8 cellular contexts compared by ENCODE assay signal in genomic region chr6:3026811-3027626, GRCh38. TPM values are rescaled to one million over a fixed set of nuclear protein-coding genes. Genes with fewer than 3 reads are reported as not detected.
DNase-seq lines count a peak whose midpoint lies in the region; ATAC-seq lines count a peak whose summit lies in the region.

No MANE protein-coding gene starts in this region.

- peak; percentile 24 for DNase-seq in stimulated activated CD4-positive, alpha-beta T cell treated with anti-CD3 and anti-CD28 coated beads, Interleukin-4, amount 100 ng/mL, for 24 hours
- no peak for DNase-seq in stimulated activated CD4-positive, alpha-beta T cell treated with anti-CD3 and anti-CD28 coated beads, Interleukin-2, amount 100 ng/mL, for 48 hours
- DNase-seq in activated CD4-positive, alpha-beta T cell treated with anti-CD3 and anti-CD28 coated beads for 36 hours: peak; percentile 56
- DNase-seq in medulla oblongata (ENCODE audit: extremely low spot score) (peak; percentile 75), EL (no peak), UCSD-AML1 (lab: John Stamatoyannopoulos, UW; ENCODE audit: unreplicated experiment) (no peak), NCI-H2107 treated with DMSO at 0.1 percent for 48 hours (lab: John Stamatoyannopoulos, UW; ENCODE audit: unreplicated experiment) (no peak)

- POLR2A ChIA-PET in activated CD4-positive, alpha-beta T cell treated with anti-CD3 and anti-CD28 coated beads for 36 hours (lab: Charles Lee): interaction anchor here (0.6 to 1.0 kb wide), 3 partner anchors 26 to 87 kb away, joined by 3 to 4 read pairs (median 3); no protein-coding TSS in a partner anchor

- H3K9me3 Mint-ChIP-seq in activated CD4-positive, alpha-beta T cell treated with anti-CD3 and anti-CD28 coated beads for 36 hours (ENCODE audit: low read depth): peaks cover 3% of the 10 kb centered on the region

- CTCF ChIA-PET in activated CD4-positive, alpha-beta T cell treated with anti-CD3 and anti-CD28 coated beads for 36 hours (lab: Charles Lee): interaction anchor here (0.9 to 2.6 kb wide), 9 partner anchors 11 to 277 kb away, joined by 3 to 10 read pairs (median 3); no protein-coding TSS in a partner anchor

- intact Hi-C loops in activated CD4-positive, alpha-beta T cell treated with anti-CD3 and anti-CD28 coated beads for 36 hours (cut with DNase I, micrococcal nuclease): loop anchor here in 1 of 2 experiments (1.0 kb wide), 1 partner anchor 25 kb away; no protein-coding TSS in a partner anchor

- H3K27me3 Mint-ChIP-seq in activated CD4-positive, alpha-beta T cell treated with anti-CD3 and anti-CD28 coated beads for 36 hours: peaks cover 3% of the 10 kb centered on the region

- H3K36me3 Mint-ChIP-seq in activated CD4-positive, alpha-beta T cell treated with anti-CD3 and anti-CD28 coated beads for 36 hours (ENCODE audit: low read depth): peaks cover 12% of the 10 kb centered on the region

- peak overlapping the region; percentile 15 for H3K4me3 Mint-ChIP-seq in activated CD4-positive, alpha-beta T cell treated with anti-CD3 and anti-CD28 coated beads for 36 hours

- ATAC-seq in HG03135 (IDR thresholded peaks at IDR 0.05; ENCODE audit: unreplicated experiment): peak; percentile 68
- ATAC-seq in activated CD4-positive, alpha-beta T cell treated with anti-CD3 and anti-CD28 coated beads for 36 hours: peak; percentile 50

- H3K27ac Mint-ChIP-seq in activated CD4-positive, alpha-beta T cell treated with anti-CD3 and anti-CD28 coated beads for 36 hours: peak overlapping the region; percentile 87

- H3K4me1 Mint-ChIP-seq in activated CD4-positive, alpha-beta T cell treated with anti-CD3 and anti-CD28 coated beads for 36 hours: peaks cover 65% of the 10 kb centered on the region

RNA-seq across cellular contexts. Expression of gene NQO2, which starts 27.3 kb away (rescaled TPM):
- 10 to 100 TPM; 40.7 to 44.2 TPM for total RNA-seq in activated CD4-positive, alpha-beta T cell treated with anti-CD3 and anti-CD28 coated beads for 36 hours

RNA-seq across cellular contexts. Expression of gene RIPK1, which starts 41.3 kb away (rescaled TPM):
- 10 to 100 TPM; 17.4 to 19.3 TPM for total RNA-seq in activated CD4-positive, alpha-beta T cell treated with anti-CD3 and anti-CD28 coated beads for 36 hours

RNA-seq across cellular contexts. Expression of gene SERPINB6, which starts 55.7 kb away (rescaled TPM):
- 10 to 100 TPM; 36.2 to 41.3 TPM for total RNA-seq in activated CD4-positive, alpha-beta T cell treated with anti-CD3 and anti-CD28 coated beads for 36 hours

Comparison
In these comparisons a context has a peak if more than half of its experiments do, and no peak if none do; other contexts are left out.
1. DNase-seq: peak in stimulated activated CD4-positive, alpha-beta T cell treated with anti-CD3 and anti-CD28 coated beads, Interleukin-4, amount 100 ng/mL, for 24 hours (single experiment), activated CD4-positive, alpha-beta T cell treated with anti-CD3 and anti-CD28 coated beads for 36 hours (single experiment) and medulla oblongata (single experiment); none in stimulated activated CD4-positive, alpha-beta T cell treated with anti-CD3 and anti-CD28 coated beads, Interleukin-2, amount 100 ng/mL, for 48 hours (0 of 2), EL (single experiment), UCSD-AML1 (single experiment) and NCI-H2107 treated with DMSO at 0.1 percent for 48 hours (single experiment).